Comparison of ENCODE assay signal across 8 cellular contexts in the genomic region with DNA sequence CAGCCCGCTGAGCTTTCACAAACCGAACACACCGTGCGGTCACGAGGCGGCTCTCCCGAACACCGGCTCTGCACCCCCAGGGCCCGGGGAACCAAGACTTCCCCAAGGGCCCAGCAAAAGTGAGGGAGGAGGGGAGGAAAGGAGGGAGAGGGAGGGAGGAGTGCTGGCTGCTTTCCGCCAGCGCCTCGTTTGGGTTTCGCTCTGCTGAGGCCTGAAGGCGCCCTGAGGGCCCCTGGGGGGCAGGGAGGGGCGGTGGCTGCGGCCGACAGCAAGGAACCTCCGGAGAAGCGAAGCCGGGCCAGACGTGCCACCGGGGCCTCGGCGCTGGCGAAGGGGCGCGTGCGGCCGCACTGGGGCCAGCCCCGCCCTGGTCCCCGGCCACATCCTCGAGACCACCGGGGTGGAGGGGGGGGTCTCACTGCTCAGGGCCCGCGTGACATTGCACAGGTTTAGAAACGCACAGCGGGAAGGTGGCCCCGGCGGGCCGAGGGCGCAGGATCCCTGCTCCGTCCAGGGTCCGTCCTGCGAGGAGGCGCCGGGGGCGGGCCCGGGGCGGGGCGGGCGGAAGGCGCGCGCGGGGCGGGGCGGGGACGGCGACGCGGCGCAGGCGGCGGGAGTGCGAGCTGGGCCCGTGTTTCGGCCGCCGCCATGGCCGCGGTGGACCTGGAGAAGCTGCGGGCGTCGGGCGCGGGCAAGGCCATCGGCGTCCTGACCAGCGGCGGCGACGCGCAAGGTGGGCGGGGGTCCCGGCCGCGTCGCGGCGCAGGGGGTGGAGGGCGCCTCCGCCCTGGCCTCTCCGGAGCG. TPM values are rescaled to one million over a fixed set of nuclear protein-coding genes. Genes with fewer than 3 reads are reported as not detected.
DNase-seq lines count a peak whose midpoint lies in the region; ATAC-seq and TF ChIP-seq lines count a peak whose summit lies in the region.

Gene PFKL, plus strand, starts transcription at position 596 of the 804 bp plus-strand sequence. Its CDS starts 53 bp downstream, at position 649.

- peak; percentile 67 for TF ChIP-seq POLR2A in transverse colon (IDR thresholded peaks at IDR 0.05)

- TF ChIP-seq EP300 in transverse colon (IDR thresholded peaks at IDR 0.05; ENCODE audit: low read depth), result no peak

- ATAC-seq in GM19467 (IDR thresholded peaks at IDR 0.05; ENCODE audit: unreplicated experiment), result peak; percentile 45
- peak; percentile 73 for ATAC-seq in activated naive CD8-positive, alpha-beta T cell treated with anti-CD3 and anti-CD28 coated beads, Interleukin-2, amount 10 ng/mL, durations not matched to agents 7 days and 5 days (ENCODE audit: low read depth)

- peak within 1 kb of the TSS; percentile 90 for H3K4me3 Mint-ChIP-seq in activated naive CD8-positive, alpha-beta T cell treated with anti-CD3 and anti-CD28 coated beads, Interleukin-2, amount 10 ng/mL, durations not matched to agents 7 days and 5 days
- H3K4me3 Mint-ChIP-seq in glutamatergic neuron (ENCODE audit: unreplicated experiment), result peak within 1 kb of the TSS; percentile 81

- DNase-seq in COLO829 (ENCODE audit: low spot score) (peak; percentile 58), HS-5 (ENCODE audit: low read depth) (peak; percentile 30), SKM-1 (lab: John Stamatoyannopoulos, UW; ENCODE audit: unreplicated experiment) (peak; percentile 47), glutamatergic neuron (peak; percentile 73), osteoblast (ENCODE audit: insufficient read length, low spot score, missing footprints) (peak; percentile 100), transverse colon (peak; percentile 83)
- peak; percentile 83 for DNase-seq in activated naive CD8-positive, alpha-beta T cell treated with anti-CD3 and anti-CD28 coated beads, Interleukin-2, amount 10 ng/mL, durations not matched to agents 7 days and 5 days

- peaks cover 10% of the 10 kb centered on the region for H3K4me1 ChIP-seq in osteoblast (ENCODE audit: insufficient read depth, low read length)
- peaks cover 32 to 66% (median 54%) of the 10 kb centered on the region in 4 donors for H3K4me1 ChIP-seq in transverse colon

- in situ Hi-C loops in transverse colon (cut with MboI; ENCODE audit: low pct_ligation_motif_present in 1 of 4, low pct_unique_long_range_greater_than_20kb in 1 of 4, low sequenced_read_pairs in 3 of 4), result no loop called here

- intact Hi-C loops in transverse colon (cut with DNase I; ENCODE audit: low total_unique reads), result no loop called here

- POLR2A ChIA-PET in activated naive CD8-positive, alpha-beta T cell treated with anti-CD3 and anti-CD28 coated beads, Interleukin-2, amount 10 ng/mL, durations not matched to agents 7 days and 5 days (lab: Charles Lee), result interaction anchor here (0.6 to 1.1 kb wide), 5 partner anchors 24 to 829 kb away, joined by 3 to 4 read pairs (median 3); partner anchors contain the start of genes CFAP410 and TRPM2

- H3K36me3 ChIP-seq in osteoblast (ENCODE audit: insufficient read depth, low read length) (no peaks in the 10 kb centered on the region), transverse colon (no peaks in the 10 kb centered on the region)

- H3K4me2 ChIP-seq in osteoblast (ENCODE audit: insufficient read depth, low read length), result peak within 1 kb of the TSS; percentile 89

- 2% methylated on average over 21 of the region's 94 CpGs; no CpG with 5 or more reads in 1 of the 2 donors for WGBS in transverse colon (ENCODE audit: low coverage in 1 of 2), 2 donors

- TF ChIP-seq CTCF in glutamatergic neuron (IDR thresholded peaks at IDR 0.05; ENCODE audit: partially characterized antibody, unreplicated experiment) (no peak), osteoblast (IDR thresholded peaks at IDR 0.05; ENCODE audit: extremely low read depth, low read depth, low read length) (no peak), transverse colon (IDR thresholded peaks at IDR 0.05) (peak in 1 of 5 experiments; percentile 17)

- H3K27ac ChIP-seq in osteoblast (ENCODE audit: low read depth, low read length) (peak within 1 kb of the TSS; percentile 58), transverse colon (peak within 1 kb of the TSS; percentile 94 to 98 (median 98))

- peaks cover 26% of the 10 kb centered on the region for H4K20me1 ChIP-seq in osteoblast (ENCODE audit: insufficient read depth, low read length)

- no peaks in the 10 kb centered on the region for H3K9me3 Mint-ChIP-seq in activated naive CD8-positive, alpha-beta T cell treated with anti-CD3 and anti-CD28 coated beads, Interleukin-2, amount 10 ng/mL, durations not matched to agents 7 days and 5 days
- H3K9me3 Mint-ChIP-seq in glutamatergic neuron (ENCODE audit: unreplicated experiment), result no peaks in the 10 kb centered on the region

- peaks cover 2% of the 10 kb centered on the region for H3K36me3 Mint-ChIP-seq in activated naive CD8-positive, alpha-beta T cell treated with anti-CD3 and anti-CD28 coated beads, Interleukin-2, amount 10 ng/mL, durations not matched to agents 7 days and 5 days
- H3K36me3 Mint-ChIP-seq in glutamatergic neuron (ENCODE audit: unreplicated experiment), result no peaks in the 10 kb centered on the region

- H3K4me1 Mint-ChIP-seq in activated naive CD8-positive, alpha-beta T cell treated with anti-CD3 and anti-CD28 coated beads, Interleukin-2, amount 10 ng/mL, durations not matched to agents 7 days and 5 days, result peaks cover 28% of the 10 kb centered on the region
- peaks cover 3% of the 10 kb centered on the region for H3K4me1 Mint-ChIP-seq in glutamatergic neuron (ENCODE audit: low read depth, unreplicated experiment)

- peak within 1 kb of the TSS; percentile 89 for H2AFZ ChIP-seq in osteoblast (ENCODE audit: low read length)

- H3K9me3 ChIP-seq in osteoblast (ENCODE audit: low read depth, low read length) (no peaks in the 10 kb centered on the region), transverse colon (no peaks in the 10 kb centered on the region)

- H3K27me3 Mint-ChIP-seq in activated naive CD8-positive, alpha-beta T cell treated with anti-CD3 and anti-CD28 coated beads, Interleukin-2, amount 10 ng/mL, durations not matched to agents 7 days and 5 days, result peaks cover 2% of the 10 kb centered on the region
- peaks cover 10% of the 10 kb centered on the region for H3K27me3 Mint-ChIP-seq in glutamatergic neuron (ENCODE audit: unreplicated experiment)

- H3K79me2 ChIP-seq in osteoblast (ENCODE audit: insufficient read depth, low read length), result peaks cover 34% of the 10 kb centered on the region

- peak within 1 kb of the TSS; percentile 80 for H3K4me3 ChIP-seq in osteoblast (ENCODE audit: insufficient read depth, low read length)
- H3K4me3 ChIP-seq in transverse colon, result peak within 1 kb of the TSS; percentile 88 to 99 (median 92)

- H3K27me3 ChIP-seq in osteoblast (ENCODE audit: insufficient read depth, low read length) (no peaks in the 10 kb centered on the region), transverse colon (no peaks in the 10 kb centered on the region)

- peak within 1 kb of the TSS; percentile 94 for H3K27ac Mint-ChIP-seq in activated naive CD8-positive, alpha-beta T cell treated with anti-CD3 and anti-CD28 coated beads, Interleukin-2, amount 10 ng/mL, durations not matched to agents 7 days and 5 days
- peak within 1 kb of the TSS; percentile 59 for H3K27ac Mint-ChIP-seq in glutamatergic neuron (ENCODE audit: unreplicated experiment)

RNA-seq across cellular contexts. Expression of gene PFKL, which starts in this region (rescaled TPM):
- total RNA-seq in activated naive CD8-positive, alpha-beta T cell treated with anti-CD3 and anti-CD28 coated beads, Interleukin-2, amount 10 ng/mL, durations not matched to agents 7 days and 5 days, result 100 to 1,000 TPM; 183 to 193 TPM
- total RNA-seq in glutamatergic neuron (ENCODE audit: unreplicated experiment), result 48.6 TPM
- total RNA-seq in osteoblast, result 93.1 and 114 TPM in 2 replicates
- 100 to 1,000 TPM; 185 to 288 (median 249) TPM for total RNA-seq in transverse colon

Comparison
In these comparisons a context has a peak if more than half of its experiments do, and no peak if none do; other contexts are left out.
1. Peak in every context shown above with its lines: DNase-seq, ATAC-seq, H3K4me3 ChIP-seq and H3K27ac ChIP-seq.
2. DNase-seq: peak in every context shown above with its lines; median percentile 100 in osteoblast; 83 in activated naive CD8-positive, alpha-beta T cell treated with anti-CD3 and anti-CD28 coated beads, Interleukin-2, amount 10 ng/mL, durations not matched to agents 7 days and 5 days; 83 in transverse colon; 73 in glutamatergic neuron; 58 in COLO829; 47 in SKM-1; 30 in HS-5.